Comparison of ENCODE assay signal across 20 cellular contexts in genomic region chr11:45997599-45997998, GRCh38.
DNase-seq lines count a peak whose midpoint lies in the region; ATAC-seq, FAIRE-seq and TF ChIP-seq lines count a peak whose summit lies in the region.
"Had no signal": no experiment of that assay in that cellular context is flagged by ENCODE, and none has a peak within 500 bp of the region (broad histone marks: within the 10 kb centered on the region; RNA-seq: fewer than 3 reads in every experiment).

No MANE protein-coding gene starts in this region.

- H3K9me2 ChIP-seq in hepatocyte (replicated peaks; ENCODE audit: insufficient read depth) = no peaks in the 10 kb centered on the region

- H3K36me3 ChIP-seq in pancreas = no peaks in the 10 kb centered on the region
- H3K36me3 ChIP-seq in hepatocyte (replicated peaks; ENCODE audit: insufficient read depth, low read depth) = no peaks in the 10 kb centered on the region
- H3K36me3 ChIP-seq: brain microvascular endothelial cell, neural progenitor cell, vagina had no signal

- TF ChIP-seq CTCF in pancreas (IDR thresholded peaks at IDR 0.05) = no peak
- TF ChIP-seq CTCF in hepatocyte (IDR thresholded peaks at IDR 0.05; ENCODE audit: poor library complexity) = no peak

- intact Hi-C loops in pancreas (cut with DNase I) = no loop called here

- H3K4me3 ChIP-seq in pancreas = no peak overlapping the region
- no peak overlapping the region for H3K4me3 ChIP-seq in hepatocyte
- H3K4me3 ChIP-seq: GM12878, neural progenitor cell, SK-N-MC, vagina had no signal

- WGBS in pancreas, 2 donors = 27 to 33% methylated on average over 4 of the region's 4 CpGs
- 63% methylated on average over 4 of the region's 4 CpGs for WGBS in hepatocyte (ENCODE audit: low lambda C conversion rate, missing lambda C conversion rate)

- FAIRE-seq in pancreas (lab: Jason Lieb, UNC) = no peak
- FAIRE-seq: endothelial cell of umbilical vein, frontal cortex, GM12878, H54 had no signal

- H3K4me1 ChIP-seq in pancreas (peaks cover 0 to 9% (median 4%) of the 10 kb centered on the region in 3 donors), hepatocyte (ENCODE audit: insufficient read depth) (peaks cover 20% of the 10 kb centered on the region)

- ATAC-seq in pancreas (peak; percentile 72 to 84 (median 79)), GM18868 (IDR thresholded peaks at IDR 0.05; ENCODE audit: unreplicated experiment) (no peak)
- ATAC-seq: GM12878 had no signal

- H3K27ac ChIP-seq in pancreas = no peak overlapping the region
- H3K27ac ChIP-seq in hepatocyte = no peak overlapping the region
- H3K27ac ChIP-seq: brain microvascular endothelial cell, HL-60, neural progenitor cell, vagina had no signal

- peaks cover 48% of the 10 kb centered on the region for H3K79me2 ChIP-seq in hepatocyte

- no peak overlapping the region for H2AFZ ChIP-seq in hepatocyte
- H2AFZ ChIP-seq: neural progenitor cell had no signal

- DNase-seq in NCI-H2227 treated with DMSO at 0.1 percent for 48 hours (lab: John Stamatoyannopoulos, UW) = peak; percentile 56
- no peak for DNase-seq in NCI-H2227 (lab: John Stamatoyannopoulos, UW; ENCODE audit: unreplicated experiment)
- DNase-seq in NCI-H1694 treated with DMSO at 0.1 percent for 48 hours (lab: John Stamatoyannopoulos, UW) = peak; percentile 23
- peak; percentile 89 for DNase-seq in cerebellar cortex (ENCODE audit: low spot score)
- peak in 1 of 6 donors; percentile 31 for DNase-seq in pancreas
- no peak for DNase-seq in hepatocyte (ENCODE audit: low spot score)
- DNase-seq in NCI-H128 (lab: John Stamatoyannopoulos, UW; ENCODE audit: unreplicated experiment) = no peak
- DNase-seq: activated CD4-positive, CD25-positive, alpha-beta regulatory T cell treated with anti-CD3 and anti-CD28 coated beads, Interleukin-2, amount 50 U/mL, for 72 hours; activated naive CD8-positive, alpha-beta T cell treated with anti-CD3 and anti-CD28 coated beads, Interleukin-2, amount 10 ng/mL, durations not matched to agents 7 days and 5 days; brain microvascular endothelial cell; stimulated activated CD4-positive, alpha-beta T cell treated with anti-CD3 and anti-CD28 coated beads, Interleukin-12 subunit alpha, Interleukin-12 subunit beta, amount 100 ng/mL, for 4 hours had no signal

- H3K27me3 ChIP-seq in pancreas (no peaks in the 10 kb centered on the region), hepatocyte (no peaks in the 10 kb centered on the region)
- H3K27me3 ChIP-seq: brain microvascular endothelial cell, neural progenitor cell, vagina had no signal

- no peak overlapping the region for H3K4me2 ChIP-seq in hepatocyte
- H3K4me2 ChIP-seq: neural progenitor cell had no signal

- H4K20me1 ChIP-seq in hepatocyte (ENCODE audit: insufficient read depth, poor library complexity, severe bottlenecking) = peaks cover 15% of the 10 kb centered on the region

- H3K9me3 ChIP-seq in pancreas (no peaks in the 10 kb centered on the region), hepatocyte (ENCODE audit: low read depth) (no peaks in the 10 kb centered on the region)
- H3K9me3 ChIP-seq: vagina had no signal

Comparison
In these comparisons a context has a peak if more than half of its experiments do, and no peak if none do; other contexts are left out.
1. DNase-seq: peak in NCI-H2227 treated with DMSO at 0.1 percent for 48 hours (single experiment), NCI-H1694 treated with DMSO at 0.1 percent for 48 hours (single experiment) and cerebellar cortex (single experiment); none in NCI-H2227 (single experiment), hepatocyte (single experiment) and NCI-H128 (single experiment).